Comparison of ENCODE assay signal across 29 cellular contexts in the genomic region with DNA sequence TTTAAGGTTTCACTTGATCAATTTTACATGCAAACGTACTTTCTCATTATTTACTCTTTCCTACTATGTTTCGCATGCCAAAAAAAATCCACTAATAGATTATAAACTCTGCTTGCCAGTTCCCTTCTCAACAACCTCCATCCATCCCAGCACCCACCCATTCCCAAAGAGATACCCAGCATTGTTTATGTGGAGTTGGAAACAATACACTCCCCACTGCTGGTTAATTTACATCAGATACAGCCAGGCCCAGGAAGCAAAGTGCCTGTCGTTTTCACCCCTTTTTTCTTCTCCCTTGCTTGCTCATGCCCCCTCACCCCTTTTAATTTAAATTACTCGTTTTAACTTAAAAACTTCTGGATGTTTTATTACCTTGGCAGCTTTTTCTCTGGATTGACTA. TPM values are rescaled to one million over a fixed set of nuclear protein-coding genes. Genes with fewer than 3 reads are reported as not detected.
DNase-seq lines count a peak whose midpoint lies in the region; ATAC-seq, FAIRE-seq and TF ChIP-seq lines count a peak whose summit lies in the region.
"Had no signal": no experiment of that assay in that cellular context is flagged by ENCODE, and none has a peak within 500 bp of the region (broad histone marks: within the 10 kb centered on the region; RNA-seq: fewer than 3 reads in every experiment).

No MANE protein-coding gene starts in this region.

- peak overlapping the region; percentile 13 for H3K27ac Mint-ChIP-seq in astrocyte (ENCODE audit: unreplicated experiment)
- H3K27ac Mint-ChIP-seq: activated B cell treated with CpG ODN at 0.5 μM for 24 hours; activated naive CD4-positive, alpha-beta T cell treated with anti-CD3 and anti-CD28 coated beads, Interleukin-2, amount 10 ng/mL, durations not matched to agents 7 days and 5 days; B cell; CD8-positive, alpha-beta memory T cell; type B pancreatic cell had no signal

- FAIRE-seq in astrocyte (lab: Jason Lieb, UNC): no peak

- peaks cover 20% of the 10 kb centered on the region for H3F3A ChIP-seq in SK-N-SH (replicated peaks; ENCODE audit: insufficient read depth)
- no peaks in the 10 kb centered on the region for H3F3A ChIP-seq in smooth muscle cell (ENCODE audit: low read depth)

- H3K4me2 ChIP-seq in SK-N-SH (0 out of 2 replicates have a peak overlapping the region, but pooled peaks have one; percentile 7), astrocyte (ENCODE audit: low read length) (no peak overlapping the region), smooth muscle cell (peak overlapping the region; percentile 79)
- H3K4me2 ChIP-seq: KMS-11, PC-9 had no signal

- POLR2A ChIA-PET in SK-N-SH (lab: Yijun Ruan, JAX): interaction anchor here (0.6 kb wide), 1 partner anchor 363 kb away, joined by 3 read pairs; no protein-coding TSS in a partner anchor

- intact Hi-C loops in esophagus muscularis mucosa (cut with DNase I): no loop called here

- no peak for ATAC-seq in SK-N-SH treated with all-trans-retinoic acid at 6 μM for 48 hours
- no peak for ATAC-seq in HG03196 (IDR thresholded peaks at IDR 0.05; ENCODE audit: unreplicated experiment)
- ATAC-seq in HG03469 (IDR thresholded peaks at IDR 0.05; ENCODE audit: unreplicated experiment): no peak
- ATAC-seq: left lobe of liver; naive thymus-derived CD8-positive, alpha-beta T cell had no signal

- 0 out of 2 replicates have a peak, but pooled peaks cover 6% of the 10 kb centered on the region for H3K9me2 ChIP-seq in SK-N-SH

- TF ChIP-seq EP300 in SK-N-SH (IDR thresholded peaks at IDR 0.05; ENCODE audit: borderline replicate concordance in 1 of 2, low read depth in 1 of 2, low read length in 1 of 2): no peak
- no peak for TF ChIP-seq EP300 in esophagus muscularis mucosa (IDR thresholded peaks at IDR 0.05)

- H3K4me3 ChIP-seq in SK-N-SH (ENCODE audit: low read depth in 2 of 2, low read length in 1 of 2) (no peak overlapping the region), astrocyte (ENCODE audit: insufficient read depth, low read depth, low read length) (no peak overlapping the region), iPS-18a (ENCODE audit: low read length) (peak overlapping the region; percentile 52), smooth muscle cell (peak overlapping the region; percentile 21), esophagus muscularis mucosa (no peak overlapping the region)
- H3K4me3 ChIP-seq: ovary, PC-9, skin epidermis had no signal

- H3K4me1 ChIP-seq in SK-N-SH (ENCODE audit: control insufficient read depth in 1 of 2, insufficient read depth in 2 of 2, low read depth in 1 of 2, low read length in 1 of 2) (peaks cover 7 to 9% of the 10 kb centered on the region in 2 experiments; a peak in 3 of 4 replicates), astrocyte (ENCODE audit: insufficient read depth, low read length) (peaks cover 14% of the 10 kb centered on the region), iPS-18a (ENCODE audit: control insufficient read depth, low read depth, low read length) (peaks cover 63% of the 10 kb centered on the region), smooth muscle cell (ENCODE audit: low read depth) (peaks cover 49% of the 10 kb centered on the region), esophagus muscularis mucosa (peaks cover 0 to 3% (median 0%) of the 10 kb centered on the region in 4 donors)

- no peaks in the 10 kb centered on the region for H3K36me3 Mint-ChIP-seq in astrocyte (ENCODE audit: low read depth, unreplicated experiment)
- H3K36me3 Mint-ChIP-seq: activated naive CD4-positive, alpha-beta T cell treated with anti-CD3 and anti-CD28 coated beads, Interleukin-2, amount 10 ng/mL, durations not matched to agents 7 days and 5 days had no signal

- H4K20me1 ChIP-seq in SK-N-SH (ENCODE audit: insufficient read depth) (no peaks in the 10 kb centered on the region), astrocyte (ENCODE audit: insufficient read depth, low read length) (no peaks in the 10 kb centered on the region), smooth muscle cell (ENCODE audit: low read depth) (no peaks in the 10 kb centered on the region)

- no peaks in the 10 kb centered on the region for H3K79me2 ChIP-seq in SK-N-SH (ENCODE audit: insufficient read depth)
- H3K79me2 ChIP-seq in astrocyte (ENCODE audit: insufficient read depth, low read length): no peaks in the 10 kb centered on the region
- H3K79me2 ChIP-seq in smooth muscle cell (ENCODE audit: low read depth): peaks cover 29% of the 10 kb centered on the region

- TF ChIP-seq CTCF in SK-N-SH (IDR thresholded peaks at IDR 0.05) (no peak), astrocyte (IDR thresholded peaks at IDR 0.05; ENCODE audit: insufficient read depth, low read depth, low read length) (no peak), smooth muscle cell (IDR thresholded peaks at IDR 0.05; ENCODE audit: borderline replicate concordance, insufficient read depth, poor library complexity, severe bottlenecking) (no peak), esophagus muscularis mucosa (IDR thresholded peaks at IDR 0.05) (no peak)

- no peak overlapping the region for H2AFZ ChIP-seq in SK-N-SH (ENCODE audit: low read depth)
- no peak overlapping the region for H2AFZ ChIP-seq in astrocyte (ENCODE audit: low read depth, low read length)
- no peak overlapping the region for H2AFZ ChIP-seq in smooth muscle cell (ENCODE audit: low read depth)
- H2AFZ ChIP-seq: PC-9 had no signal

- no peaks in the 10 kb centered on the region for H3K9me3 ChIP-seq in SK-N-SH
- no peaks in the 10 kb centered on the region for H3K9me3 ChIP-seq in astrocyte (ENCODE audit: insufficient read depth, low read depth, low read length)
- H3K9me3 ChIP-seq in iPS-18a (ENCODE audit: control insufficient read depth, low read depth, low read length): no peaks in the 10 kb centered on the region
- no peaks in the 10 kb centered on the region for H3K9me3 ChIP-seq in smooth muscle cell (replicated peaks; ENCODE audit: low read depth)
- no peaks in the 10 kb centered on the region for H3K9me3 ChIP-seq in esophagus muscularis mucosa
- H3K9me3 ChIP-seq: ovary had no signal

- H3K27me3 ChIP-seq in SK-N-SH (ENCODE audit: insufficient read depth): no peaks in the 10 kb centered on the region
- no peaks in the 10 kb centered on the region for H3K27me3 ChIP-seq in astrocyte (ENCODE audit: insufficient read depth, low read length)
- no peaks in the 10 kb centered on the region for H3K27me3 ChIP-seq in iPS-18a (ENCODE audit: control insufficient read depth, insufficient read depth, low read length)
- H3K27me3 ChIP-seq in smooth muscle cell (ENCODE audit: low read depth): no peaks in the 10 kb centered on the region
- no peaks in the 10 kb centered on the region for H3K27me3 ChIP-seq in esophagus muscularis mucosa
- H3K27me3 ChIP-seq: ovary had no signal

- DNase-seq in SK-N-SH: no peak
- no peak for DNase-seq in astrocyte (ENCODE audit: low read depth)
- no peak for DNase-seq in smooth muscle cell (lab: John Stamatoyannopoulos, UW; ENCODE audit: unreplicated experiment)
- DNase-seq in esophagus muscularis mucosa (ENCODE audit: extremely low spot score): no peak
- DNase-seq: activated B cell treated with CpG ODN at 0.5 μM for 24 hours; activated naive CD4-positive, alpha-beta T cell treated with anti-CD3 and anti-CD28 coated beads, Interleukin-2, amount 10 ng/mL, durations not matched to agents 7 days and 5 days; CD8-positive, alpha-beta memory T cell; DMS 273 treated with DMSO at 0.1 percent for 48 hours; GOT3; naive thymus-derived CD8-positive, alpha-beta T cell; NCI-H1436; NCI-H2107; NCI-H446 treated with DMSO at 0.1 percent for 48 hours; ovary; PC-9; retina; Right ventricle myocardium superior; stimulated activated CD4-positive, alpha-beta T cell treated with anti-CD3 and anti-CD28 coated beads, Interleukin-2, amount 100 ng/mL, for 24 hours; SW 1271; T-helper 9 cell had no signal

- no peak for TF ChIP-seq RAD21 in SK-N-SH (IDR thresholded peaks at IDR 0.05; ENCODE audit: low read length)

- TF ChIP-seq POLR2A in esophagus muscularis mucosa (IDR thresholded peaks at IDR 0.05; ENCODE audit: low read depth): no peak

- 58% methylated on average over 4 of the region's 4 CpGs for WGBS in SK-N-SH (ENCODE audit: low lambda C conversion rate)
- 15% methylated on average over 4 of the region's 4 CpGs for WGBS in smooth muscle cell (ENCODE audit: low lambda C conversion rate)
- 73% methylated on average over 4 of the region's 4 CpGs for WGBS in esophagus muscularis mucosa

- peak overlapping the region; percentile 36 for H3K4me3 Mint-ChIP-seq in astrocyte (ENCODE audit: unreplicated experiment)
- H3K4me3 Mint-ChIP-seq: activated B cell treated with CpG ODN at 0.5 μM for 24 hours; activated naive CD4-positive, alpha-beta T cell treated with anti-CD3 and anti-CD28 coated beads, Interleukin-2, amount 10 ng/mL, durations not matched to agents 7 days and 5 days; B cell; CD8-positive, alpha-beta memory T cell; naive thymus-derived CD8-positive, alpha-beta T cell; type B pancreatic cell had no signal

- no peak overlapping the region for H3K9ac ChIP-seq in SK-N-SH
- H3K9ac ChIP-seq in astrocyte (ENCODE audit: low read length): no peak overlapping the region
- H3K9ac ChIP-seq in iPS-18a (ENCODE audit: low read length): peak overlapping the region; percentile 51
- H3K9ac ChIP-seq in smooth muscle cell (ENCODE audit: low read depth): no peak overlapping the region
- H3K9ac ChIP-seq: KMS-11 had no signal

- CTCF ChIA-PET in SK-N-SH (lab: Yijun Ruan, JAX): interaction anchor here (1.0 kb wide), 1 partner anchor 27 kb away, joined by 4 read pairs; no protein-coding TSS in a partner anchor

- no peaks in the 10 kb centered on the region for H3K9me3 Mint-ChIP-seq in astrocyte (ENCODE audit: unreplicated experiment)
- H3K9me3 Mint-ChIP-seq: activated B cell treated with CpG ODN at 0.5 μM for 24 hours; activated naive CD4-positive, alpha-beta T cell treated with anti-CD3 and anti-CD28 coated beads, Interleukin-2, amount 10 ng/mL, durations not matched to agents 7 days and 5 days; CD8-positive, alpha-beta memory T cell; naive thymus-derived CD8-positive, alpha-beta T cell; type B pancreatic cell had no signal

- H3K27ac ChIP-seq in SK-N-SH (ENCODE audit: low read depth in 2 of 2, low read length in 1 of 2) (no peak overlapping the region), astrocyte (ENCODE audit: low read depth, low read length) (no peak overlapping the region), iPS-18a (ENCODE audit: low read length) (peak overlapping the region; percentile 63), smooth muscle cell (ENCODE audit: low read depth) (no peak overlapping the region), esophagus muscularis mucosa (replicated peaks in 1 of 4) (no peak overlapping the region)
- H3K27ac ChIP-seq: KMS-11, ovary, PC-9, skin epidermis had no signal

- no peaks in the 10 kb centered on the region for H3K27me3 Mint-ChIP-seq in astrocyte (ENCODE audit: low read depth, unreplicated experiment)
- H3K27me3 Mint-ChIP-seq: activated B cell treated with CpG ODN at 0.5 μM for 24 hours; activated naive CD4-positive, alpha-beta T cell treated with anti-CD3 and anti-CD28 coated beads, Interleukin-2, amount 10 ng/mL, durations not matched to agents 7 days and 5 days; B cell; naive thymus-derived CD8-positive, alpha-beta T cell; type B pancreatic cell had no signal

- H3K36me3 ChIP-seq in SK-N-SH (replicated peaks in 1 of 2; ENCODE audit: control insufficient read depth in 1 of 2, insufficient read depth in 2 of 2, low read length in 1 of 2) (peaks cover 4 to 18% of the 10 kb centered on the region in 2 experiments), astrocyte (ENCODE audit: insufficient read depth, low read length) (no peaks in the 10 kb centered on the region), iPS-18a (ENCODE audit: control insufficient read depth, low read depth, low read length) (no peaks in the 10 kb centered on the region), smooth muscle cell (ENCODE audit: low read depth) (no peaks in the 10 kb centered on the region), esophagus muscularis mucosa (peaks cover 0 to under 1% (median 0%) of the 10 kb centered on the region in 4 donors)
- H3K36me3 ChIP-seq: ovary had no signal

- H3K4me1 Mint-ChIP-seq in astrocyte (ENCODE audit: low read depth, unreplicated experiment): peaks cover 26% of the 10 kb centered on the region
- H3K4me1 Mint-ChIP-seq: activated B cell treated with CpG ODN at 0.5 μM for 24 hours; activated naive CD4-positive, alpha-beta T cell treated with anti-CD3 and anti-CD28 coated beads, Interleukin-2, amount 10 ng/mL, durations not matched to agents 7 days and 5 days; B cell; CD8-positive, alpha-beta memory T cell had no signal

RNA-seq across cellular contexts. Expression of gene HIBADH, which starts 59.9 kb away (rescaled TPM):
- polyA plus RNA-seq in SK-N-SH (2012; rRNA removed) (71.8 and 84.6 TPM in 2 replicates), smooth muscle cell (24.4 and 25.5 TPM in 2 replicates)
- 101 and 119 TPM in 2 replicates for polyA plus RNA-seq in SK-N-SH (2012; cell fraction: cytosol; rRNA removed)
- 20.9 and 36.2 TPM in 2 replicates for polyA plus RNA-seq in SK-N-SH (2012; cell fraction: nucleus; rRNA removed)
- total RNA-seq in astrocyte (21.9 and 23.9 TPM in 2 replicates), smooth muscle cell (16.1 and 25.7 TPM in 2 replicates), esophagus muscularis mucosa (10 to 100 TPM; 45.4 to 66.0 (median 52.3) TPM)

Comparison
In these comparisons a context has a peak if more than half of its experiments do, and no peak if none do; other contexts are left out.
1. H3K4me3 ChIP-seq: peak in iPS-18a (single experiment) and smooth muscle cell (single experiment); none in SK-N-SH (0 of 2), astrocyte (single experiment) and esophagus muscularis mucosa (0 of 4).